In the genomic region with DNA sequence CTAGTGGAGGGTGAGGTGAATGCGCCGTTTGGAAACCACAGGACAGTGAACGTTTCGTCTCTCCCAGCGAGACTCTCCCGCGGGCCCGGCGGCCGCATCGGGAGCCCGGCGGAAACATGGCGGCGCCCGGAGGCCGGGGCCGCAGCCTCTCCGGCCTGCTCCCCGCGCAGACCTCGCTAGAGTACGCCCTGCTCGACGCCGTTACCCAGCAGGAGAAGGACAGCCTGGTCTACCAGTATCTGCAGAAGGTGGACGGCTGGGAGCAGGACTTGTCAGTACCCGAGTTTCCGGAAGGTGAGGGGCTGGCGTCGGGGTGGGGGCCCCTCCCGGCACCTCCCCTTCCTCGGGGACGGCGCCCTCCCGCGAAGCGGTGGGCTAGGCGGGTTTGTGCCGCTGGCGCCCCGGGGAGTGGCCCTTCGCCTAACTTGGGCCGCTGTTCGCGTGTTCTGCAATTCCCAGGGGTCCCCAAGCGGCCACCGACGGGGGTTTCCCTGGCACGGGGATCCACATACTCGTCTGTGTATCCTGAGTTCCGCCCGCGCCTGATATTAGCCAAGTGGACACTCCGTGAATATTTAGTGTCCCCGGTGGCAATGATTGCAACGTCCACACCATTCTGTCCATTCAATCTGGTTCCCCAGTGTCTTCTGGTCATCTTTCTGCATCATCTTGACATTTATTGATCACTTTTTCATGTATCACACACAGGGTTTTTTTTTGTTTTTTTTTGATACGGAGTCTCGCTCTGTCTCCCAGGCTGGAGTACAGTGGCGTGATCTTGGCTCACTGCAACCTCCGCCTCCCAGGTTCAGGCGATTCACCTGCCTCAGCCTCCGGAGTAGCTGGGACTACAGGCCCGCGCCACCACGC, we compare ENCODE assay signal across 8 cellular contexts. TPM values are rescaled to one million over a fixed set of nuclear protein-coding genes. Genes with fewer than 3 reads are reported as not detected.
A peak's percentile ranks its signal among the peaks of the same experiment; 100 is the strongest.
DNase-seq lines count a peak whose midpoint lies in the region; ATAC-seq and TF ChIP-seq lines count a peak whose summit lies in the region.

No MANE protein-coding gene starts in this region.

- H3K27ac Mint-ChIP-seq in CD4-positive, CD25-positive, alpha-beta regulatory T cell: peak overlapping the region; percentile 99 to 100 (median 99)
- H3K27ac Mint-ChIP-seq in activated naive CD8-positive, alpha-beta T cell treated with anti-CD3 and anti-CD28 coated beads, Interleukin-2, amount 10 ng/mL, durations not matched to agents 7 days and 5 days: peak overlapping the region; percentile 92

- H3K27me3 Mint-ChIP-seq in CD4-positive, CD25-positive, alpha-beta regulatory T cell: no peaks in the 10 kb centered on the region
- no peaks in the 10 kb centered on the region for H3K27me3 Mint-ChIP-seq in activated naive CD8-positive, alpha-beta T cell treated with anti-CD3 and anti-CD28 coated beads, Interleukin-2, amount 10 ng/mL, durations not matched to agents 7 days and 5 days

- H3K4me1 Mint-ChIP-seq in CD4-positive, CD25-positive, alpha-beta regulatory T cell: peaks cover 25 to 67% (median 44%) of the 10 kb centered on the region in 4 donors
- H3K4me1 Mint-ChIP-seq in activated naive CD8-positive, alpha-beta T cell treated with anti-CD3 and anti-CD28 coated beads, Interleukin-2, amount 10 ng/mL, durations not matched to agents 7 days and 5 days: peaks cover 38% of the 10 kb centered on the region

- no peak for TF ChIP-seq POLR2A in vagina (IDR thresholded peaks at IDR 0.05)

- peaks cover 54% of the 10 kb centered on the region for H3K4me1 ChIP-seq in CD4-positive, CD25-positive, alpha-beta regulatory T cell (ENCODE audit: control insufficient read depth, insufficient read depth, low read length, poor library complexity, severe bottlenecking)
- H3K4me1 ChIP-seq in SJCRH30 (peaks cover 6% of the 10 kb centered on the region; the same call in 1 of the 2 replicates), osteoblast (ENCODE audit: insufficient read depth, low read length) (peaks cover 19% of the 10 kb centered on the region), vagina (peaks cover 46% of the 10 kb centered on the region)

- peak overlapping the region; percentile 99 for H2AFZ ChIP-seq in osteoblast (ENCODE audit: low read length)

- ATAC-seq in CD4-positive, CD25-positive, alpha-beta regulatory T cell (ENCODE audit: low read depth in 2 of 2): peak; percentile 37 to 39
- ATAC-seq in GM19035 (IDR thresholded peaks at IDR 0.05; ENCODE audit: unreplicated experiment): peak; percentile 32
- peak; percentile 36 for ATAC-seq in HG03175 (IDR thresholded peaks at IDR 0.05; ENCODE audit: unreplicated experiment)
- peak; percentile 32 for ATAC-seq in activated naive CD8-positive, alpha-beta T cell treated with anti-CD3 and anti-CD28 coated beads, Interleukin-2, amount 10 ng/mL, durations not matched to agents 7 days and 5 days (ENCODE audit: low read depth)
- ATAC-seq in Right ventricle myocardium inferior: peak; percentile 68

- TF ChIP-seq CTCF in osteoblast (IDR thresholded peaks at IDR 0.05; ENCODE audit: extremely low read depth, low read depth, low read length) (no peak), vagina (IDR thresholded peaks at IDR 0.05) (peak in 1 of 3 experiments; percentile 22)

- H3K27ac ChIP-seq in CD4-positive, CD25-positive, alpha-beta regulatory T cell (ENCODE audit: insufficient read depth, low read length, poor library complexity, severe bottlenecking): peak overlapping the region; percentile 75
- H3K27ac ChIP-seq in SJCRH30 (peak overlapping the region; percentile 95), osteoblast (ENCODE audit: low read depth, low read length) (peak overlapping the region; percentile 95), vagina (peak overlapping the region; percentile 90)

- peak overlapping the region; percentile 96 to 98 (median 97) for H3K4me3 Mint-ChIP-seq in CD4-positive, CD25-positive, alpha-beta regulatory T cell
- peak overlapping the region; percentile 88 for H3K4me3 Mint-ChIP-seq in activated naive CD8-positive, alpha-beta T cell treated with anti-CD3 and anti-CD28 coated beads, Interleukin-2, amount 10 ng/mL, durations not matched to agents 7 days and 5 days

- H3K4me3 ChIP-seq in CD4-positive, CD25-positive, alpha-beta regulatory T cell (ENCODE audit: low read depth, low read length): peak overlapping the region; percentile 95
- H3K4me3 ChIP-seq in SJCRH30 (peak overlapping the region; percentile 95), osteoblast (ENCODE audit: insufficient read depth, low read length) (peak overlapping the region; percentile 93), vagina (peak overlapping the region; percentile 75 to 95)

- H3K36me3 ChIP-seq in CD4-positive, CD25-positive, alpha-beta regulatory T cell (ENCODE audit: control insufficient read depth, insufficient read depth, low read length): peaks cover 13% of the 10 kb centered on the region
- H3K36me3 ChIP-seq in SJCRH30 (peaks cover 17% of the 10 kb centered on the region), osteoblast (ENCODE audit: insufficient read depth, low read length) (peaks cover 7% of the 10 kb centered on the region), vagina (peaks cover 0 to 7% of the 10 kb centered on the region in 2 donors)

- no peaks in the 10 kb centered on the region for H3K27me3 ChIP-seq in CD4-positive, CD25-positive, alpha-beta regulatory T cell (ENCODE audit: control insufficient read depth, insufficient read depth, low read length)
- H3K27me3 ChIP-seq in SJCRH30: no peaks in the 10 kb centered on the region
- no peaks in the 10 kb centered on the region for H3K27me3 ChIP-seq in osteoblast (ENCODE audit: insufficient read depth, low read length)
- H3K27me3 ChIP-seq in vagina: no peaks in the 10 kb centered on the region

- H3K9me3 ChIP-seq in CD4-positive, CD25-positive, alpha-beta regulatory T cell (ENCODE audit: control insufficient read depth in 2 of 2, low read length in 2 of 2): no peaks in the 10 kb centered on the region
- H3K9me3 ChIP-seq in SJCRH30 (replicated peaks): no peaks in the 10 kb centered on the region
- H3K9me3 ChIP-seq in osteoblast (ENCODE audit: low read depth, low read length): no peaks in the 10 kb centered on the region
- H3K9me3 ChIP-seq in vagina: no peaks in the 10 kb centered on the region

- peaks cover 38% of the 10 kb centered on the region for H3K79me2 ChIP-seq in osteoblast (ENCODE audit: insufficient read depth, low read length)

- DNase-seq in CD4-positive, CD25-positive, alpha-beta regulatory T cell: peak; percentile 43 to 64 (median 46)
- DNase-seq in SJCRH30 (peak; percentile 71 to 74), Right ventricle myocardium inferior (ENCODE audit: missing footprints) (peak; percentile 74), osteoblast (ENCODE audit: insufficient read length, low spot score, missing footprints) (peak; percentile 89), vagina (ENCODE audit: extremely low spot score in 2 of 2) (no peak)
- DNase-seq in activated naive CD8-positive, alpha-beta T cell treated with anti-CD3 and anti-CD28 coated beads, Interleukin-2, amount 10 ng/mL, durations not matched to agents 7 days and 5 days: peak; percentile 72

- POLR2A ChIA-PET in activated naive CD8-positive, alpha-beta T cell treated with anti-CD3 and anti-CD28 coated beads, Interleukin-2, amount 10 ng/mL, durations not matched to agents 7 days and 5 days (lab: Charles Lee): no interaction called here

- peaks cover 0 to 1% (median 0%) of the 10 kb centered on the region in 7 donors for H3K9me3 Mint-ChIP-seq in CD4-positive, CD25-positive, alpha-beta regulatory T cell
- H3K9me3 Mint-ChIP-seq in activated naive CD8-positive, alpha-beta T cell treated with anti-CD3 and anti-CD28 coated beads, Interleukin-2, amount 10 ng/mL, durations not matched to agents 7 days and 5 days: no peaks in the 10 kb centered on the region

- H3K4me2 ChIP-seq in osteoblast (ENCODE audit: insufficient read depth, low read length): peak overlapping the region; percentile 99

- peaks cover 11% of the 10 kb centered on the region for H3K36me3 Mint-ChIP-seq in CD4-positive, CD25-positive, alpha-beta regulatory T cell
- peaks cover 22% of the 10 kb centered on the region for H3K36me3 Mint-ChIP-seq in activated naive CD8-positive, alpha-beta T cell treated with anti-CD3 and anti-CD28 coated beads, Interleukin-2, amount 10 ng/mL, durations not matched to agents 7 days and 5 days

- no peaks in the 10 kb centered on the region for H4K20me1 ChIP-seq in osteoblast (ENCODE audit: insufficient read depth, low read length)

- intact Hi-C loops in Right ventricle myocardium inferior (cut with DNase I) (loop anchor here (2.0 to 5.0 kb wide), 5 partner anchors 37 to 246 kb away; a partner anchor contains a TSS), vagina (cut with DNase I) (no loop called here)

RNA-seq across cellular contexts. Expression of a gene that starts 0.5 kb away (rescaled TPM):
- 13.0 TPM for total RNA-seq in CD4-positive, CD25-positive, alpha-beta regulatory T cell
- polyA plus RNA-seq in CD4-positive, CD25-positive, alpha-beta regulatory T cell: 1 to 10 TPM; 3.9 to 8.0 (median 6.8) TPM
- total RNA-seq in SJCRH30 (2014; rRNA removed; shearing (Covaris generic)): 22.1 and 28.6 TPM in 2 replicates
- 10 to 100 TPM; 26.3 to 26.5 TPM for total RNA-seq in activated naive CD8-positive, alpha-beta T cell treated with anti-CD3 and anti-CD28 coated beads, Interleukin-2, amount 10 ng/mL, durations not matched to agents 7 days and 5 days
- total RNA-seq in Right ventricle myocardium inferior: 60.6 TPM
- 15.6 and 16.2 TPM in 2 replicates for total RNA-seq in osteoblast
- 16.7 TPM for total RNA-seq in vagina

RNA-seq across cellular contexts. Expression of a gene that starts 1.1 kb away (rescaled TPM):
- total RNA-seq in CD4-positive, CD25-positive, alpha-beta regulatory T cell: 4.4 TPM
- polyA plus RNA-seq in CD4-positive, CD25-positive, alpha-beta regulatory T cell: 1 to 10 TPM; 4.7 to 9.1 (median 6.6) TPM
- total RNA-seq in SJCRH30 (2014; rRNA removed; shearing (Covaris generic)): 16.7 and 19.7 TPM in 2 replicates
- 10 to 100 TPM; 12.2 to 12.8 TPM for total RNA-seq in activated naive CD8-positive, alpha-beta T cell treated with anti-CD3 and anti-CD28 coated beads, Interleukin-2, amount 10 ng/mL, durations not matched to agents 7 days and 5 days
- total RNA-seq in Right ventricle myocardium inferior (6.8 TPM), osteoblast (5.0 and 5.1 TPM in 2 replicates), vagina (3.9 TPM)

Comparison
In these comparisons a context has a peak if more than half of its experiments do, and no peak if none do; other contexts are left out.
1. DNase-seq: peak in CD4-positive, CD25-positive, alpha-beta regulatory T cell (3 of 3), SJCRH30 (2 of 2), activated naive CD8-positive, alpha-beta T cell treated with anti-CD3 and anti-CD28 coated beads, Interleukin-2, amount 10 ng/mL, durations not matched to agents 7 days and 5 days (single experiment), Right ventricle myocardium inferior (single experiment) and osteoblast (single experiment); none in vagina (0 of 2).
2. Peak in every context shown above with its lines, with median percentiles within 50 percentile points of each other: ATAC-seq, H3K27ac ChIP-seq and H3K4me3 ChIP-seq.